ENCODE assay signal across 9 cellular contexts in the genomic region with DNA sequence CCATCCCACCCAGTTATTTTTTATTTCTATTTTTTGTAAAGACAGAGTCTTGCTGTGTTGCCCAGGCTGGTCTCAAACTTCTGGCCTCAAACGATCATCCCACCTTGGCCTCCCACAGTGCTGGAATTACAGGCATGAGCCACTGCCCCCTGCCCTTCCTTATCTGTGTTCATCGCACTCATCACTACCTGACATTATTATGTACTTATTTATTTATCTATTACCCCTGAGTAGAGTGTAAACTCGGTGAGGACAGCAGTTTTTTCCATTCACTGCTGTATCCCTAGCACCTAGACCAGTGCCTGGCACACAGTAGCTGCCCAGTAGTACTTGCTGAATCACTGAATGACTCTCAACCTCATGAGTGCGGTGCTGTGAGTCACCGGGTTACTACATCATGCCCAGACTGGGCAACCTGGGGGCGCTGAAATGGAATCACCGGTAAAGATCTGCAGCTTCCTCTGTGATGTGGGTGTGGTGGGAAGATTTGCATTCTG.
DNase-seq lines count a peak whose midpoint lies in the region; ATAC-seq and TF ChIP-seq lines count a peak whose summit lies in the region.
"Had no signal": no experiment of that assay in that cellular context is flagged by ENCODE, and none has a peak within 500 bp of the region (broad histone marks: within the 10 kb centered on the region; RNA-seq: fewer than 3 reads in every experiment).

No MANE protein-coding gene starts in this region.

- no peaks in the 10 kb centered on the region for H3F3A ChIP-seq in GM23338 (replicated peaks; ENCODE audit: low read depth)

- H2AFZ ChIP-seq in GM23338: no peak overlapping the region

- H3K4me3 ChIP-seq in GM23338 (no peak overlapping the region), SJCRH30 (no peak overlapping the region), skeletal muscle cell (ENCODE audit: low read depth, low read length) (no peak overlapping the region)

- no peaks in the 10 kb centered on the region for H3K36me3 ChIP-seq in GM23338 (ENCODE audit: insufficient read depth)
- H3K36me3 ChIP-seq in SJCRH30: no peaks in the 10 kb centered on the region

- no peaks in the 10 kb centered on the region; the same call in 1 of the 2 replicates for H3K9me3 ChIP-seq in SJCRH30 (replicated peaks)

- H3K9me2 ChIP-seq in GM23338 (ENCODE audit: insufficient read depth): 0 out of 2 replicates have a peak, but pooled peaks cover 4% of the 10 kb centered on the region

- no peaks in the 10 kb centered on the region for H3K4me1 Mint-ChIP-seq in GM23338

- H3K4me1 ChIP-seq in GM23338 (ENCODE audit: insufficient read depth) (no peaks in the 10 kb centered on the region), SJCRH30 (peaks cover 32% of the 10 kb centered on the region)

- peaks cover 15% of the 10 kb centered on the region; the same call in 2 of the 3 replicates for H3K36me3 Mint-ChIP-seq in GM23338 (ENCODE audit: low read depth)

- H3K27ac ChIP-seq in GM23338 (ENCODE audit: low read depth) (no peak overlapping the region), SJCRH30 (0 out of 2 replicates have a peak overlapping the region, but pooled peaks have one; percentile 40)

- H3K4me3 Mint-ChIP-seq in GM23338: no peak overlapping the region

- DNase-seq in GM23338 (ENCODE audit: low spot score) (no peak), SJCRH30 (peak; percentile 8 to 28), foreskin melanocyte (peak; percentile 19), skeletal muscle cell (ENCODE audit: low read depth) (peak; percentile 77), NCI-H2196 (lab: John Stamatoyannopoulos, UW; ENCODE audit: unreplicated experiment) (no peak)
- DNase-seq in stimulated activated CD4-positive, alpha-beta T cell treated with anti-CD3 and anti-CD28 coated beads, Interleukin-4, amount 100 ng/mL, for 24 hours: no peak
- DNase-seq: NCI-H2029 had no signal

- H3K9me3 Mint-ChIP-seq in GM23338: no peaks in the 10 kb centered on the region

- H3K27me3 ChIP-seq in GM23338 (ENCODE audit: insufficient read depth) (no peaks in the 10 kb centered on the region), SJCRH30 (no peaks in the 10 kb centered on the region)

- peaks cover 4% of the 10 kb centered on the region for H3K27me3 Mint-ChIP-seq in GM23338 (ENCODE audit: insufficient read depth, low read depth, poor library complexity)

- H3K4me2 ChIP-seq in GM23338: no peak overlapping the region

- no peaks in the 10 kb centered on the region for H4K20me1 ChIP-seq in GM23338 (replicated peaks; ENCODE audit: insufficient read depth)

- ATAC-seq in GM23338: no peak
- ATAC-seq in HG03565 (IDR thresholded peaks at IDR 0.05; ENCODE audit: unreplicated experiment): no peak
- ATAC-seq in HG03280 (IDR thresholded peaks at IDR 0.05; ENCODE audit: unreplicated experiment): no peak

- TF ChIP-seq CTCF in GM23338 (conservative IDR thresholded peaks at IDR 0.05; ENCODE audit: low read depth in 2 of 2): no peak

- no peaks in the 10 kb centered on the region for H3K79me2 ChIP-seq in GM23338 (replicated peaks; ENCODE audit: insufficient read depth)

- H3K27ac Mint-ChIP-seq in GM23338: peak overlapping the region; percentile 43; the same call in 1 of the 2 replicates

TF ChIP-seq in GM23338, 12 proteins besides CTCF, POLR2A, EP300 and RAD21 (continues in another document):
- TF ChIP-seq EZH2phosphoT487 (IDR thresholded peaks at IDR 0.05; ENCODE audit: unreplicated experiment): no peak
- TF ChIP-seq, protein P1, sequence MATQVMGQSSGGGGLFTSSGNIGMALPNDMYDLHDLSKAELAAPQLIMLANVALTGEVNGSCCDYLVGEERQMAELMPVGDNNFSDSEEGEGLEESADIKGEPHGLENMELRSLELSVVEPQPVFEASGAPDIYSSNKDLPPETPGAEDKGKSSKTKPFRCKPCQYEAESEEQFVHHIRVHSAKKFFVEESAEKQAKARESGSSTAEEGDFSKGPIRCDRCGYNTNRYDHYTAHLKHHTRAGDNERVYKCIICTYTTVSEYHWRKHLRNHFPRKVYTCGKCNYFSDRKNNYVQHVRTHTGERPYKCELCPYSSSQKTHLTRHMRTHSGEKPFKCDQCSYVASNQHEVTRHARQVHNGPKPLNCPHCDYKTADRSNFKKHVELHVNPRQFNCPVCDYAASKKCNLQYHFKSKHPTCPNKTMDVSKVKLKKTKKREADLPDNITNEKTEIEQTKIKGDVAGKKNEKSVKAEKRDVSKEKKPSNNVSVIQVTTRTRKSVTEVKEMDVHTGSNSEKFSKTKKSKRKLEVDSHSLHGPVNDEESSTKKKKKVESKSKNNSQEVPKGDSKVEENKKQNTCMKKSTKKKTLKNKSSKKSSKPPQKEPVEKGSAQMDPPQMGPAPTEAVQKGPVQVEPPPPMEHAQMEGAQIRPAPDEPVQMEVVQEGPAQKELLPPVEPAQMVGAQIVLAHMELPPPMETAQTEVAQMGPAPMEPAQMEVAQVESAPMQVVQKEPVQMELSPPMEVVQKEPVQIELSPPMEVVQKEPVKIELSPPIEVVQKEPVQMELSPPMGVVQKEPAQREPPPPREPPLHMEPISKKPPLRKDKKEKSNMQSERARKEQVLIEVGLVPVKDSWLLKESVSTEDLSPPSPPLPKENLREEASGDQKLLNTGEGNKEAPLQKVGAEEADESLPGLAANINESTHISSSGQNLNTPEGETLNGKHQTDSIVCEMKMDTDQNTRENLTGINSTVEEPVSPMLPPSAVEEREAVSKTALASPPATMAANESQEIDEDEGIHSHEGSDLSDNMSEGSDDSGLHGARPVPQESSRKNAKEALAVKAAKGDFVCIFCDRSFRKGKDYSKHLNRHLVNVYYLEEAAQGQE (IDR thresholded peaks at IDR 0.05; ENCODE audit: unreplicated experiment): no peak
- no peak for TF ChIP-seq JUNB (IDR thresholded peaks at IDR 0.05; ENCODE audit: unreplicated experiment)
- no peak for TF ChIP-seq CREB1 (CRISPR knock-in tag; IDR thresholded peaks at IDR 0.05; ENCODE audit: low read depth)
- no peak for TF ChIP-seq NANOG (IDR thresholded peaks at IDR 0.05; ENCODE audit: borderline replicate concordance)
- TF ChIP-seq ZNF331 (CRISPR knock-in tag; IDR thresholded peaks at IDR 0.05; ENCODE audit: low read depth): no peak
- no peak for TF ChIP-seq ZNF462 (CRISPR knock-in tag; IDR thresholded peaks at IDR 0.05)
- TF ChIP-seq EZH2 (IDR thresholded peaks at IDR 0.05; ENCODE audit: low read depth, unreplicated experiment): no peak

Comparison
In these comparisons a context has a peak if more than half of its experiments do, and no peak if none do; other contexts are left out.
1. DNase-seq: peak in SJCRH30 (2 of 2), foreskin melanocyte (single experiment) and skeletal muscle cell (single experiment); none in GM23338 (single experiment), NCI-H2196 (single experiment) and stimulated activated CD4-positive, alpha-beta T cell treated with anti-CD3 and anti-CD28 coated beads, Interleukin-4, amount 100 ng/mL, for 24 hours (single experiment).